ENCODE assay signal across 16 cellular contexts in the genomic region with DNA sequence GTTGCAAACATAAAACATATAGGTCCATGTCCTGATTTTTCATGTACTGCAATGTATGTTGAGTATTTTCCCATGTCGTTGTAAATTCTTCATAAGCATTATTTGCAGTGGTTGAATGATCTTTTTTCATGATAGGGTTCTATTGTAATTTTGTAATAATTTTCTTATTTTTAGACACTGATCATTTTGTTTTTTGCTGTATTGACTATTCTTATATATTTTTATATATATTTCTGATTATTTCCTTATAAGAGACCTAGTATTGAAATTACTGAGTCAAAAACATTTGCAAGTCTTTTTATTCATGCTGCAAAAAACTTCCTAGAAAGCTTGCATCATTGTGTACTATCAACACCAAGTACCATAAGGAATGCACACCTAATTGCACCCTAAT. TPM values are rescaled to one million over a fixed set of nuclear protein-coding genes. Genes with fewer than 3 reads are reported as not detected.
A peak's percentile ranks its signal among the peaks of the same experiment; 100 is the strongest.
DNase-seq lines count a peak whose midpoint lies in the region; ATAC-seq and TF ChIP-seq lines count a peak whose summit lies in the region.
"Had no signal": no experiment of that assay in that cellular context is flagged by ENCODE, and none has a peak within 500 bp of the region (broad histone marks: within the 10 kb centered on the region; RNA-seq: fewer than 3 reads in every experiment).

No MANE protein-coding gene starts in this region.

- peak overlapping the region; percentile 71 for H3K4me2 ChIP-seq in neural progenitor cell

- H3K4me1 ChIP-seq in HUES48 (ENCODE audit: control insufficient read depth, insufficient read depth, low read length) (peaks cover 5% of the 10 kb centered on the region), neural progenitor cell (peaks cover 19% of the 10 kb centered on the region), tibial artery (peaks cover 0 to 42% (median 13%) of the 10 kb centered on the region in 4 donors)

- H3K79me2 ChIP-seq in neural progenitor cell (ENCODE audit: low read depth), result no peaks in the 10 kb centered on the region

- H3K27me3 Mint-ChIP-seq in neural progenitor cell (ENCODE audit: insufficient read depth, low read depth), result peaks cover 3% of the 10 kb centered on the region
- peaks cover 2% of the 10 kb centered on the region for H3K27me3 Mint-ChIP-seq in activated T-helper 1 cell treated with anti-CD3 and anti-CD28 coated beads, Interleukin-12 subunit alpha, Interleukin-12 subunit beta, Interleukin-2, Interleukin-4 antibody, amounts not matched to agents 30 ng/mL and 10 ng/mL and 1 ng/mL, durations not matched to agents 14 hours and 24 hours and 36 hours (ENCODE audit: insufficient read depth)

- ATAC-seq in HG02840 (IDR thresholded peaks at IDR 0.05; ENCODE audit: low FRiP score, unreplicated experiment) (no peak), HG03571 (IDR thresholded peaks at IDR 0.05; ENCODE audit: unreplicated experiment) (no peak)

- intact Hi-C loops in tibial artery (cut with DNase I; ENCODE audit: low total_unique reads), result no loop called here
- intact Hi-C loops in activated T-helper 1 cell treated with anti-CD3 and anti-CD28 coated beads, Interleukin-12 subunit alpha, Interleukin-12 subunit beta, Interleukin-2, Interleukin-4 antibody, amounts not matched to agents 30 ng/mL and 10 ng/mL and 1 ng/mL, durations not matched to agents 14 hours and 24 hours and 36 hours (cut with micrococcal nuclease), result loop anchor here (1.0 to 5.0 kb wide), 7 partner anchors 31 to 372 kb away; a partner anchor contains a TSS

- DNase-seq in neural progenitor cell (ENCODE audit: low spot score) (no peak), tibial artery (no peak)
- DNase-seq in activated T-helper 1 cell treated with anti-CD3 and anti-CD28 coated beads, Interleukin-12 subunit alpha, Interleukin-12 subunit beta, Interleukin-2, Interleukin-4 antibody, amounts not matched to agents 30 ng/mL and 10 ng/mL and 1 ng/mL, durations not matched to agents 14 hours and 24 hours and 36 hours (ENCODE audit: low spot score), result no peak
- DNase-seq: DND-41, NCI-H1105, NCI-H2081, NCI-H510A, NCI-H748 treated with DMSO at 0.1 percent for 48 hours, RPMI8226, SIG-M5 had no signal

- H3K9ac ChIP-seq in HUES48 (ENCODE audit: low read depth, low read length), result no peak overlapping the region
- H3K9ac ChIP-seq in neural progenitor cell, result no peak overlapping the region

- no peaks in the 10 kb centered on the region for H4K20me1 ChIP-seq in neural progenitor cell (ENCODE audit: low read depth)

- H3K9me3 ChIP-seq in HUES48 (ENCODE audit: control insufficient read depth, insufficient read depth, low read length) (no peaks in the 10 kb centered on the region), neural progenitor cell (ENCODE audit: low read depth) (no peaks in the 10 kb centered on the region), tibial artery (no peaks in the 10 kb centered on the region)
- H3K9me3 ChIP-seq: HAP-1 had no signal

- H3K4me1 Mint-ChIP-seq in neural progenitor cell, result peaks cover 17% of the 10 kb centered on the region
- H3K4me1 Mint-ChIP-seq in activated T-helper 1 cell treated with anti-CD3 and anti-CD28 coated beads, Interleukin-12 subunit alpha, Interleukin-12 subunit beta, Interleukin-2, Interleukin-4 antibody, amounts not matched to agents 30 ng/mL and 10 ng/mL and 1 ng/mL, durations not matched to agents 14 hours and 24 hours and 36 hours (ENCODE audit: low read depth), result peaks cover 14% of the 10 kb centered on the region

- no peak overlapping the region for H3K4me3 Mint-ChIP-seq in neural progenitor cell
- H3K4me3 Mint-ChIP-seq in activated T-helper 1 cell treated with anti-CD3 and anti-CD28 coated beads, Interleukin-12 subunit alpha, Interleukin-12 subunit beta, Interleukin-2, Interleukin-4 antibody, amounts not matched to agents 30 ng/mL and 10 ng/mL and 1 ng/mL, durations not matched to agents 14 hours and 24 hours and 36 hours, result no peak overlapping the region

- H3F3A ChIP-seq in neural progenitor cell (ENCODE audit: low read depth), result peaks cover 39% of the 10 kb centered on the region

- no peak overlapping the region for H3K27ac Mint-ChIP-seq in neural progenitor cell
- no peak overlapping the region for H3K27ac Mint-ChIP-seq in activated T-helper 1 cell treated with anti-CD3 and anti-CD28 coated beads, Interleukin-12 subunit alpha, Interleukin-12 subunit beta, Interleukin-2, Interleukin-4 antibody, amounts not matched to agents 30 ng/mL and 10 ng/mL and 1 ng/mL, durations not matched to agents 14 hours and 24 hours and 36 hours

- no peak for TF ChIP-seq CTCF in VCaP (conservative IDR thresholded peaks at IDR 0.05)
- no peak for TF ChIP-seq CTCF in neural progenitor cell (IDR thresholded peaks at IDR 0.05)
- no peak for TF ChIP-seq CTCF in tibial artery (IDR thresholded peaks at IDR 0.05)

- peak overlapping the region; percentile 35; the same call in 1 of the 2 replicates for H3K4me3 ChIP-seq in HUES48 (ENCODE audit: low read depth, low read length)
- H3K4me3 ChIP-seq in neural progenitor cell, result no peak overlapping the region
- no peak overlapping the region for H3K4me3 ChIP-seq in tibial artery
- H3K4me3 ChIP-seq: HAP-1 had no signal

- no peaks in the 10 kb centered on the region for H3K36me3 ChIP-seq in HUES48 (ENCODE audit: control insufficient read depth, insufficient read depth, low read length)
- no peaks in the 10 kb centered on the region for H3K36me3 ChIP-seq in neural progenitor cell
- no peaks in the 10 kb centered on the region for H3K36me3 ChIP-seq in tibial artery
- H3K36me3 ChIP-seq: HAP-1 had no signal

- no peaks in the 10 kb centered on the region for H3K27me3 ChIP-seq in HUES48 (ENCODE audit: control insufficient read depth, insufficient read depth, low read length)
- H3K27me3 ChIP-seq in neural progenitor cell, result no peaks in the 10 kb centered on the region
- H3K27me3 ChIP-seq in tibial artery, result no peaks in the 10 kb centered on the region

- H3K27ac ChIP-seq in HUES48 (ENCODE audit: low read depth, low read length), result peak overlapping the region; percentile 80
- peak overlapping the region; percentile 52; the same call in 1 of the 2 replicates for H3K27ac ChIP-seq in VCaP
- H3K27ac ChIP-seq in neural progenitor cell, result no peak overlapping the region
- peak overlapping the region; percentile 66 to 77 for H3K27ac ChIP-seq in tibial artery

- no peak overlapping the region for H2AFZ ChIP-seq in neural progenitor cell (replicated peaks)

- H3K36me3 Mint-ChIP-seq in neural progenitor cell, result no peaks in the 10 kb centered on the region
- no peaks in the 10 kb centered on the region for H3K36me3 Mint-ChIP-seq in activated T-helper 1 cell treated with anti-CD3 and anti-CD28 coated beads, Interleukin-12 subunit alpha, Interleukin-12 subunit beta, Interleukin-2, Interleukin-4 antibody, amounts not matched to agents 30 ng/mL and 10 ng/mL and 1 ng/mL, durations not matched to agents 14 hours and 24 hours and 36 hours (ENCODE audit: low read depth)
- H3K36me3 Mint-ChIP-seq: CD14-positive monocyte had no signal

- no peaks in the 10 kb centered on the region for H3K9me3 Mint-ChIP-seq in neural progenitor cell
- no peaks in the 10 kb centered on the region for H3K9me3 Mint-ChIP-seq in activated T-helper 1 cell treated with anti-CD3 and anti-CD28 coated beads, Interleukin-12 subunit alpha, Interleukin-12 subunit beta, Interleukin-2, Interleukin-4 antibody, amounts not matched to agents 30 ng/mL and 10 ng/mL and 1 ng/mL, durations not matched to agents 14 hours and 24 hours and 36 hours
- H3K9me3 Mint-ChIP-seq: CD14-positive monocyte had no signal

RNA-seq across cellular contexts. Expression of a gene that starts 31.2 kb away (rescaled TPM):
- total RNA-seq in neural progenitor cell (ENCODE audit: low replicate concordance), result 1.9 and 8.3 TPM in 2 replicates
- total RNA-seq in activated T-helper 1 cell treated with anti-CD3 and anti-CD28 coated beads, Interleukin-12 subunit alpha, Interleukin-12 subunit beta, Interleukin-2, Interleukin-4 antibody, amounts not matched to agents 30 ng/mL and 10 ng/mL and 1 ng/mL, durations not matched to agents 14 hours and 24 hours and 36 hours, result 1.6 and 2.1 TPM in 2 replicates

RNA-seq across cellular contexts. Expression of a gene that starts 55.4 kb away (rescaled TPM):
- 47.8 and 66.8 TPM in 2 replicates for total RNA-seq in neural progenitor cell (ENCODE audit: low replicate concordance)
- total RNA-seq in activated T-helper 1 cell treated with anti-CD3 and anti-CD28 coated beads, Interleukin-12 subunit alpha, Interleukin-12 subunit beta, Interleukin-2, Interleukin-4 antibody, amounts not matched to agents 30 ng/mL and 10 ng/mL and 1 ng/mL, durations not matched to agents 14 hours and 24 hours and 36 hours, result 39.0 and 39.9 TPM in 2 replicates
